ENCODE assay signal across 8 cellular contexts in the genomic region with DNA sequence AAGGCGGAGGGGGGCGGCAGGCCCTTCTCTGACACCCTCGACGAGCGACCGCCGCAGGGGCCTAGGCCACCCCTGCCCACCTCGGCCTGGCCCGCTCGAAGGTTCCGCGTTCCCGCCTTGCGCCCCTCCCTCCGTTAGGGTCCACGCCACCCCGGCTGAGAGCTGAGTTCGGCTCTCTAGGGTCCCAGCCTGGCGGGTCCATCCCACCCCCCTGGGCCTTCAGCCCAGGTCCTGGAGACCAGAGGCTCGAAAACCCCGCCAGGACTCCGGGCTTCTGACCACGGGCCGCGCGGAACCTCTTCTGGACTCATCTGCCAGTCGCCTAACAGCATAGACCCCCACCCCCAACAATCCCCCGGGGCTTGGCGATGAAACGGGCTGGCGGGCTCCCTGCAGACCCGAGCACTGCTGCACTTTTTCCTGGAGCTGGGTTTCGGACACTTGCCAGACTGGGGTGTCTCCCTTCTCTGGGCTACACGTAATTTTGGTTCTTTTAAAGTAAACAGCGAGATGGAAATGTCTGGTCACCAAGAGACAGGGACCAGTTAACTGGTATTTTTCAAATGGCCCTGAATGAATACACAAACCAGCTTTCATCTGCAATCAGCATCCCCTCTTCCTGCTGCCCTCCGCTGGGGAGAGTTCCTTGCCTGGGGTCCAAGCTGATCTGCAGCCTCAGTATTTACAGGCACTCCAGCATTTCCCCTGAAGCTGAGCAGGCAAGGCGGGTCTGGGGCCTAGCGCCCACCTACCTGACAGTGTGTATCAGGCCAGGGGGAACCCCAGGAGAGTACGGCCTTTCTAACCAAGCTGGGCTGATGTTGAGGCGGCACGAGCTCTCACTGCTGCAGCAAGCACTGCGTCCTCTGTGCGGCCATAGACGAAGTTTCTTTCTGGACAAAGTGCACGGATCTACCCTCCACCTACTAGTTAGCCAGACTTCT. TPM values are rescaled to one million over a fixed set of nuclear protein-coding genes. Genes with fewer than 3 reads are reported as not detected.
DNase-seq lines count a peak whose midpoint lies in the region; ATAC-seq and TF ChIP-seq lines count a peak whose summit lies in the region.

No MANE protein-coding gene starts in this region.

- H3K4me1 Mint-ChIP-seq in Calu3 (ENCODE audit: low read depth, unreplicated experiment) = peaks cover 12% of the 10 kb centered on the region

- intact Hi-C loops in Calu3 (cut with micrococcal nuclease; ENCODE audit: unreplicated experiment) (no loop called here), OCI-LY7 (cut with micrococcal nuclease; ENCODE audit: unreplicated experiment) (loop anchor here (2.0 kb wide), 1 partner anchor 119 kb away; a partner anchor contains a TSS), posterior vena cava (cut with DNase I) (no loop called here)

- H3K9me3 ChIP-seq in OCI-LY7 (ENCODE audit: low read length) = no peaks in the 10 kb centered on the region

- DNase-seq in Calu3 (no peak), OCI-LY7 (ENCODE audit: low spot score) (no peak), epithelial cell of proximal tubule (ENCODE audit: low read depth) (no peak), posterior vena cava (ENCODE audit: low spot score) (peak; percentile 88), GM13976 (ENCODE audit: low spot score) (no peak)

- H3K4me1 ChIP-seq in OCI-LY7 (ENCODE audit: insufficient read depth, low read length, poor library complexity, severe bottlenecking) = peaks cover 23% of the 10 kb centered on the region

- H3K36me3 Mint-ChIP-seq in Calu3 (ENCODE audit: insufficient read depth, unreplicated experiment) = peaks cover 43% of the 10 kb centered on the region

- POLR2A ChIA-PET in OCI-LY7 (lab: Charles Lee) = interaction anchor here (0.5 to 2.1 kb wide), 7 partner anchors 8 to 83 kb away, joined by 3 to 12 read pairs (median 4); partner anchors contain the start of gene WBP2

- in situ Hi-C loops in GM13976 (cut with MboI; ENCODE audit: low sequenced_read_pairs, unreplicated experiment) = no loop called here

- H3K4me3 Mint-ChIP-seq in Calu3 (ENCODE audit: low read depth, unreplicated experiment) = peak overlapping the region; percentile 65

- peaks cover 20% of the 10 kb centered on the region for H3K79me2 ChIP-seq in OCI-LY7 (ENCODE audit: insufficient read depth, low read depth, low read length)

- peak overlapping the region; percentile 55 for H3K27ac ChIP-seq in OCI-LY7 (ENCODE audit: low read depth, low read length, poor library complexity, severe bottlenecking)

- H3K4me2 ChIP-seq in OCI-LY7 (ENCODE audit: low read length) = peak overlapping the region; percentile 95

- no peaks in the 10 kb centered on the region for H3K9me3 Mint-ChIP-seq in Calu3 (ENCODE audit: low read depth, unreplicated experiment)

- H2AFZ ChIP-seq in OCI-LY7 (ENCODE audit: low read length) = 0 out of 2 replicates have a peak overlapping the region, but pooled peaks have one; percentile 33

- no peaks in the 10 kb centered on the region for H3K9me2 ChIP-seq in OCI-LY7 (ENCODE audit: insufficient read depth, low read length)

- peak overlapping the region; percentile 80 for H3K4me3 ChIP-seq in OCI-LY7 (ENCODE audit: low read depth, low read length, poor library complexity, severe bottlenecking)
- H3K4me3 ChIP-seq in epithelial cell of proximal tubule (ENCODE audit: low read depth, low read length) = peak overlapping the region; percentile 76

- TSS peak; percentile 55 for BruUV-seq in Calu3 (replicated peaks; lab: Mats Ljungman, UMichigan)
- BruUV-seq in OCI-LY7 (replicated peaks; lab: Mats Ljungman, UMichigan) = TSS peak; percentile 60

- H4K20me1 ChIP-seq in OCI-LY7 (ENCODE audit: insufficient read depth, low read length) = no peaks in the 10 kb centered on the region

- TF ChIP-seq CTCF in Calu3 (IDR thresholded peaks at IDR 0.05; ENCODE audit: unreplicated experiment) (no peak), OCI-LY7 (conservative IDR thresholded peaks at IDR 0.05; ENCODE audit: low read length) (no peak), epithelial cell of proximal tubule (conservative IDR thresholded peaks at IDR 0.05; ENCODE audit: low read depth, low read length) (no peak), GM13976 (IDR thresholded peaks at IDR 0.05; ENCODE audit: borderline replicate concordance, control extremely low read depth, extremely low read depth, insufficient read depth, missing control alignments) (no peak)

- no peaks in the 10 kb centered on the region for H3K27me3 Mint-ChIP-seq in Calu3 (ENCODE audit: unreplicated experiment)

- CTCF ChIA-PET in Calu3 (lab: Charles Lee) = interaction anchor here (1.1 to 2.1 kb wide), 4 partner anchors 22 to 133 kb away, joined by 3 to 9 read pairs (median 6); partner anchors contain the start of gene WBP2
- CTCF ChIA-PET in OCI-LY7 (lab: Charles Lee; ENCODE audit: unreplicated experiment) = interaction anchor here (0.6 to 2.0 kb wide), 5 partner anchors 12 to 107 kb away, joined by 3 to 10 read pairs (median 4); partner anchors contain the start of gene WBP2

- ATAC-seq in GM21723 (IDR thresholded peaks at IDR 0.05; ENCODE audit: unreplicated experiment) (no peak), HG02885 (IDR thresholded peaks at IDR 0.05; ENCODE audit: poor library complexity, unreplicated experiment) (no peak), HG03159 (IDR thresholded peaks at IDR 0.05; ENCODE audit: unreplicated experiment) (no peak)

- H3K27ac Mint-ChIP-seq in Calu3 (ENCODE audit: unreplicated experiment) = no peak overlapping the region

- peaks cover 53% of the 10 kb centered on the region for H3K36me3 ChIP-seq in OCI-LY7 (ENCODE audit: insufficient read depth, low read length)

RNA-seq across cellular contexts. Expression of gene TRIM65, which starts 0.6 kb away (rescaled TPM):
- total RNA-seq in Calu3 (2022) (15.4 and 18.9 TPM in 2 replicates), OCI-LY7 (2022) (60.4 and 62.9 TPM in 2 replicates), epithelial cell of proximal tubule (24.7 and 28.6 TPM in 2 replicates), posterior vena cava (10 to 100 TPM; 12.8 to 15.7 TPM)
- total RNA-seq in OCI-LY7 (2014; rRNA removed; shearing (Covaris generic)) = 45.0 and 54.2 TPM in 2 replicates

RNA-seq across cellular contexts. Expression of gene MRPL38, which starts 7.3 kb away (rescaled TPM):
- total RNA-seq in Calu3 (2022) (112 and 130 TPM in 2 replicates), OCI-LY7 (2022) (175 and 198 TPM in 2 replicates), epithelial cell of proximal tubule (38.3 and 47.9 TPM in 2 replicates), posterior vena cava (10 to 100 TPM; 49.3 to 55.5 TPM)
- 91.9 and 112 TPM in 2 replicates for total RNA-seq in OCI-LY7 (2014; rRNA removed; shearing (Covaris generic))

RNA-seq across cellular contexts. Expression of gene TRIM47, which starts 19.0 kb away (rescaled TPM):
- 51.2 and 54.1 TPM in 2 replicates for total RNA-seq in Calu3 (2022)
- total RNA-seq in OCI-LY7 (2014; rRNA removed; shearing (Covaris generic)) = 32.7 and 41.9 TPM in 2 replicates
- total RNA-seq in OCI-LY7 (2022) = 21.6 and 25.9 TPM in 2 replicates
- total RNA-seq in epithelial cell of proximal tubule = 51.2 and 68.7 TPM in 2 replicates
- total RNA-seq in posterior vena cava = 10 to 100 TPM; 60.8 to 70.9 TPM

RNA-seq across cellular contexts. Expression of gene WBP2, which starts 42.2 kb away (rescaled TPM):
- 126 and 133 TPM in 2 replicates for total RNA-seq in Calu3 (2022)
- 24.1 and 29.9 TPM in 2 replicates for total RNA-seq in OCI-LY7 (2014; rRNA removed; shearing (Covaris generic))
- total RNA-seq in OCI-LY7 (2022) = 117 and 123 TPM in 2 replicates
- total RNA-seq in epithelial cell of proximal tubule = 65.5 and 69.2 TPM in 2 replicates
- total RNA-seq in posterior vena cava = 100 to 1,000 TPM in 1 of 2 donors, 10 to 100 TPM in 1; 75.8 to 111 TPM

RNA-seq across cellular contexts. Expression of gene FBF1, which starts 43.5 kb away (rescaled TPM):
- total RNA-seq in Calu3 (2022) = 32.6 and 33.6 TPM in 2 replicates
- 34.6 and 38.7 TPM in 2 replicates for total RNA-seq in OCI-LY7 (2014; rRNA removed; shearing (Covaris generic))
- 47.8 and 47.9 TPM in 2 replicates for total RNA-seq in OCI-LY7 (2022)
- 5.5 and 9.0 TPM in 2 replicates for total RNA-seq in epithelial cell of proximal tubule
- total RNA-seq in posterior vena cava = 1 to 10 TPM; 4.5 to 6.8 TPM
